ENCODE assay signal across 21 cellular contexts in genomic region chr11:134558258-134558835, GRCh38.
"Had no signal": no experiment of that assay in that cellular context is flagged by ENCODE, and none has a peak within 500 bp of the region (broad histone marks: within the 10 kb centered on the region; RNA-seq: fewer than 3 reads in every experiment).

No MANE protein-coding gene starts in this region.

- H3K4me1 ChIP-seq: lower lobe of right lung, right lobe of liver, uterus had no signal

- H3K4me3 ChIP-seq: cardiac muscle cell, dorsolateral prefrontal cortex, lower lobe of right lung, right lobe of liver, uterus had no signal

- H3K27ac Mint-ChIP-seq: activated B cell treated with CpG ODN at 0.5 μM for 24 hours; activated naive CD8-positive, alpha-beta T cell treated with anti-CD3 and anti-CD28 coated beads, Interleukin-2, amount 10 ng/mL, durations not matched to agents 7 days and 5 days; activated T-helper 17 cell treated with anti-CD3 and anti-CD28 coated beads, Interleukin-2, amount 50 U/mL, for 72 hours; nephron progenitor cell; progenitor cell of endocrine pancreas had no signal

- H3K9me3 ChIP-seq: lower lobe of right lung, right lobe of liver, uterus had no signal

- H3K36me3 Mint-ChIP-seq: activated naive CD8-positive, alpha-beta T cell treated with anti-CD3 and anti-CD28 coated beads, Interleukin-2, amount 10 ng/mL, durations not matched to agents 7 days and 5 days had no signal

- H3K27ac ChIP-seq: cardiac muscle cell, dorsolateral prefrontal cortex, lower lobe of right lung, right lobe of liver, uterus had no signal

- H3K27me3 ChIP-seq: cardiac muscle cell, dorsolateral prefrontal cortex, right lobe of liver, uterus had no signal

- H3K9me3 Mint-ChIP-seq: activated B cell treated with CpG ODN at 0.5 μM for 24 hours; activated naive CD8-positive, alpha-beta T cell treated with anti-CD3 and anti-CD28 coated beads, Interleukin-2, amount 10 ng/mL, durations not matched to agents 7 days and 5 days; activated T-helper 17 cell treated with anti-CD3 and anti-CD28 coated beads, Interleukin-2, amount 50 U/mL, for 72 hours; nephron progenitor cell had no signal

- H3K36me3 ChIP-seq: cardiac muscle cell, lower lobe of right lung, right lobe of liver, uterus had no signal

- ATAC-seq: activated T-helper 17 cell treated with anti-CD3 and anti-CD28 coated beads, Interleukin-2, amount 50 U/mL, for 72 hours; left colon; lower lobe of right lung; right lobe of liver had no signal

- H3K27me3 Mint-ChIP-seq: activated B cell treated with CpG ODN at 0.5 μM for 24 hours had no signal

- H3K4me1 Mint-ChIP-seq: activated naive CD8-positive, alpha-beta T cell treated with anti-CD3 and anti-CD28 coated beads, Interleukin-2, amount 10 ng/mL, durations not matched to agents 7 days and 5 days; activated T-helper 17 cell treated with anti-CD3 and anti-CD28 coated beads, Interleukin-2, amount 50 U/mL, for 72 hours had no signal

- DNase-seq: activated B cell treated with CpG ODN at 0.5 μM for 24 hours; activated CD4-positive, alpha-beta T cell treated with anti-CD3 and anti-CD28 coated beads for 4 hours; activated naive CD4-positive, alpha-beta T cell treated with Interleukin-2 at 50 U/mL for 16 hours; activated naive CD8-positive, alpha-beta T cell treated with anti-CD3 and anti-CD28 coated beads, Interleukin-2, amount 10 ng/mL, durations not matched to agents 7 days and 5 days; activated T-cell treated with anti-CD3 and anti-CD28 coated beads, Interleukin-2, amount 50 U/mL, for 1 hour; amygdala; dorsolateral prefrontal cortex; erythroblast; hypothalamus; left colon; lower lobe of right lung; midbrain; nephron progenitor cell; occipital lobe; stimulated activated naive CD4-positive, alpha-beta T cell; T-helper 9 cell; uterus had no signal

- H3K4me3 Mint-ChIP-seq: activated B cell treated with CpG ODN at 0.5 μM for 24 hours; activated naive CD8-positive, alpha-beta T cell treated with anti-CD3 and anti-CD28 coated beads, Interleukin-2, amount 10 ng/mL, durations not matched to agents 7 days and 5 days; activated T-helper 17 cell treated with anti-CD3 and anti-CD28 coated beads, Interleukin-2, amount 50 U/mL, for 72 hours; nephron progenitor cell had no signal
